ENCODE assay signal across 24 cellular contexts in the genomic region with DNA sequence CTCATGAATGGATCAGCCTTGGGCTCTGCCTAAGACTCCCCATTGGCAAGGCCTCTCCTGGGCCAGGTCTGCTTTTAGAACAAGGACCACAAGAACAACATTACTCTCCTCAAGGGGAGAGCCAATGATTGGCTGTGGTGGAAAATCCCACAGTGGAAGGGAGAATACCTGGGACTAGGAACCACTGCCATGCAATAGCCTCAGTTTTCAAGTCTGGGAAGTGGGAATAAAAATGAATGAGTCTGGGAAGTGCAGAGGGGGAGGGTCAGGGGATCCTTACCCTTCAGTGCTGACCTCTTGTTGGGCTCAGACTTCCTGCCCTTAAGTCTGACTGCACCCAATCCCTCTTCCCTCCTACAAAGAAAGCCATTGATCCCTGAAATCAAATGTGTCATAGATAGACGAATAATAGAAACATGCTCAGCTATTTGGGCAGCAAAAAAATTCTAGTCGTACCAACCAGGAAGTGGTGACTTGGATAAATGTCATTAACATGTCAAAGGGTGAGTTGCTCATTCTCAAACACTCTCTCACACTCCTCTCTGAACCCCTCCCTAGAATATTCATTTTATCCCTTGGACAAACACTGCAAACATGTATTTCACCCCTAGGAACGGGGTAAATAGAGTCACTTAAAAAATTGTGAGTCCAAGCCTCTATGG.
A peak's percentile ranks its signal among the peaks of the same experiment; 100 is the strongest.
DNase-seq lines count a peak whose midpoint lies in the region; ATAC-seq, FAIRE-seq and TF ChIP-seq lines count a peak whose summit lies in the region.
"Had no signal": no experiment of that assay in that cellular context is flagged by ENCODE, and none has a peak within 500 bp of the region (broad histone marks: within the 10 kb centered on the region; RNA-seq: fewer than 3 reads in every experiment).

No MANE protein-coding gene starts in this region.

- no peaks in the 10 kb centered on the region for H3K9me3 Mint-ChIP-seq in activated T-helper 17 cell treated with anti-CD3 and anti-CD28 coated beads, Interleukin-2, amount 50 U/mL, for 72 hours
- H3K9me3 Mint-ChIP-seq: activated CD4-positive, alpha-beta memory T cell treated with anti-CD3 and anti-CD28 coated beads for 36 hours; activated naive CD4-positive, alpha-beta T cell treated with anti-CD3 and anti-CD28 coated beads, Interleukin-2, amount 50 U/mL, for 24 hours; naive thymus-derived CD8-positive, alpha-beta T cell had no signal

- H3K27me3 ChIP-seq in keratinocyte (ENCODE audit: control insufficient read depth, extremely low read depth, insufficient read depth, low read length) (no peaks in the 10 kb centered on the region), trophoblast cell (ENCODE audit: insufficient read depth, low read length) (no peaks in the 10 kb centered on the region)
- H3K27me3 ChIP-seq: BLaER1, upper lobe of right lung had no signal

- peak; percentile 64 for DNase-seq in HT1080 (ENCODE audit: low read depth)
- DNase-seq in keratinocyte (ENCODE audit: low read depth, low spot score), result no peak
- no peak for DNase-seq in trophoblast cell
- DNase-seq in left lobe of liver (ENCODE audit: low spot score), result no peak
- no peak for DNase-seq in NCI-H2227 (lab: John Stamatoyannopoulos, UW; ENCODE audit: unreplicated experiment)
- no peak for DNase-seq in activated naive CD4-positive, alpha-beta T cell treated with anti-CD3 and anti-CD28 coated beads, Interleukin-2, amount 50 U/mL, for 16 hours
- DNase-seq: activated CD4-positive, alpha-beta memory T cell treated with anti-CD3 and anti-CD28 coated beads for 36 hours; amniotic stem cell; DMS153; midbrain; naive thymus-derived CD8-positive, alpha-beta T cell; NCI-H146; NCI-H345; NCI-H748 treated with DMSO at 0.1 percent for 48 hours; occipital lobe; upper lobe of right lung had no signal

- no peak overlapping the region for H2BK5ac ChIP-seq in trophoblast cell (ENCODE audit: low read depth, low read length, poor library complexity)

- peak overlapping the region; percentile 82 for H2BK12ac ChIP-seq in trophoblast cell (ENCODE audit: low read length)

- H3K14ac ChIP-seq in trophoblast cell (ENCODE audit: low read length), result peak overlapping the region; percentile 37

- H3K4me3 ChIP-seq in keratinocyte (ENCODE audit: control insufficient read depth in 2 of 3, extremely low read depth in 1 of 3, insufficient read depth in 2 of 3, low read depth in 1 of 3, low read length in 3 of 3) (no peak overlapping the region), trophoblast cell (ENCODE audit: low read depth, low read length) (no peak overlapping the region)
- H3K4me3 ChIP-seq: BLaER1, upper lobe of right lung had no signal

- H3K27me3 Mint-ChIP-seq in activated T-helper 17 cell treated with anti-CD3 and anti-CD28 coated beads, Interleukin-2, amount 50 U/mL, for 72 hours, result no peaks in the 10 kb centered on the region
- H3K27me3 Mint-ChIP-seq: activated CD4-positive, alpha-beta memory T cell treated with anti-CD3 and anti-CD28 coated beads for 36 hours; activated naive CD4-positive, alpha-beta T cell treated with anti-CD3 and anti-CD28 coated beads, Interleukin-2, amount 50 U/mL, for 24 hours; naive thymus-derived CD8-positive, alpha-beta T cell had no signal

- H3K36me3 Mint-ChIP-seq in activated T-helper 17 cell treated with anti-CD3 and anti-CD28 coated beads, Interleukin-2, amount 50 U/mL, for 72 hours (ENCODE audit: low read depth), result no peaks in the 10 kb centered on the region
- H3K36me3 Mint-ChIP-seq: activated CD4-positive, alpha-beta memory T cell treated with anti-CD3 and anti-CD28 coated beads for 36 hours; activated naive CD4-positive, alpha-beta T cell treated with anti-CD3 and anti-CD28 coated beads, Interleukin-2, amount 50 U/mL, for 24 hours; IgD-negative memory B cell; naive thymus-derived CD8-positive, alpha-beta T cell; stimulated activated memory B cell treated with anti-CD40 and anti-IgM and Interleukin-4, amounts not matched to agents 10 μg/mL and 1 μg/mL and 100 μg/mL, for 72 hours had no signal

- WGBS in trophoblast cell (ENCODE audit: extremely low coverage, insufficient coverage, insufficient read length), result no CpG with 5 or more reads among the region's 3 CpGs

- no peak for ATAC-seq in activated T-helper 17 cell treated with anti-CD3 and anti-CD28 coated beads, Interleukin-2, amount 50 U/mL, for 72 hours (replicated peaks)
- no peak for ATAC-seq in left lobe of liver
- no peak for ATAC-seq in HG03039 (IDR thresholded peaks at IDR 0.05; ENCODE audit: unreplicated experiment)
- ATAC-seq: HCT116; naive thymus-derived CD8-positive, alpha-beta T cell; stimulated activated memory B cell treated with anti-CD40 and anti-IgM and Interleukin-4, amounts not matched to agents 10 μg/mL and 1 μg/mL and 100 μg/mL, for 72 hours; upper lobe of right lung had no signal

- peaks cover 2% of the 10 kb centered on the region for H3K9me1 ChIP-seq in keratinocyte (ENCODE audit: control insufficient read depth, extremely low read depth, insufficient read depth, low read length)

- H3K27ac Mint-ChIP-seq in activated T-helper 17 cell treated with anti-CD3 and anti-CD28 coated beads, Interleukin-2, amount 50 U/mL, for 72 hours, result peak overlapping the region; percentile 66
- H3K27ac Mint-ChIP-seq: activated CD4-positive, alpha-beta memory T cell treated with anti-CD3 and anti-CD28 coated beads for 36 hours; activated naive CD4-positive, alpha-beta T cell treated with anti-CD3 and anti-CD28 coated beads, Interleukin-2, amount 50 U/mL, for 24 hours; IgD-negative memory B cell; stimulated activated memory B cell treated with anti-CD40 and anti-IgM and Interleukin-4, amounts not matched to agents 10 μg/mL and 1 μg/mL and 100 μg/mL, for 72 hours had no signal

- no peak overlapping the region for H4K12ac ChIP-seq in trophoblast cell (ENCODE audit: low read depth, low read length)

- H3K27ac ChIP-seq in keratinocyte (ENCODE audit: control insufficient read depth, insufficient read depth, low read length) (no peak overlapping the region), trophoblast cell (ENCODE audit: low read depth, low read length) (no peak overlapping the region)
- H3K27ac ChIP-seq: BLaER1, upper lobe of right lung had no signal

- no peak overlapping the region for H3K4me2 ChIP-seq in keratinocyte (ENCODE audit: control insufficient read depth, extremely low read depth, insufficient read depth, low read depth, low read length)
- H3K4me2 ChIP-seq in trophoblast cell (ENCODE audit: low read length), result no peak overlapping the region
- H3K4me2 ChIP-seq: BLaER1 had no signal

- peaks cover 4% of the 10 kb centered on the region for H3K4me1 Mint-ChIP-seq in activated T-helper 17 cell treated with anti-CD3 and anti-CD28 coated beads, Interleukin-2, amount 50 U/mL, for 72 hours
- H3K4me1 Mint-ChIP-seq: activated naive CD4-positive, alpha-beta T cell treated with anti-CD3 and anti-CD28 coated beads, Interleukin-2, amount 50 U/mL, for 24 hours; stimulated activated memory B cell treated with anti-CD40 and anti-IgM and Interleukin-4, amounts not matched to agents 10 μg/mL and 1 μg/mL and 100 μg/mL, for 72 hours had no signal

- peak overlapping the region; percentile 84 for H4K91ac ChIP-seq in trophoblast cell (ENCODE audit: low read depth, low read length)

- peak overlapping the region; percentile 16 for H3K4ac ChIP-seq in trophoblast cell (ENCODE audit: low read depth, low read length)

- dilution Hi-C loops in keratinocyte (cut with MboI; ENCODE audit: extremely low pct_ligation_motif_present, low sequenced_read_pairs), result no loop called here

- no peak for TF ChIP-seq CTCF in keratinocyte (optimal IDR thresholded peaks at IDR 0.05 in 1 of 3, IDR thresholded peaks at IDR 0.05 in 1 of 3, conservative IDR thresholded peaks at IDR 0.05 in 1 of 3; ENCODE audit: extremely low read depth in 1 of 3, insufficient read depth in 2 of 3, low read length in 3 of 3)

- no peak overlapping the region for H3K23ac ChIP-seq in trophoblast cell (ENCODE audit: low read length)

- H3K36me3 ChIP-seq in keratinocyte (ENCODE audit: control insufficient read depth in 2 of 2, extremely low read depth in 1 of 2, insufficient read depth in 2 of 2, low read length in 2 of 2) (peaks cover 33 to 61% of the 10 kb centered on the region in 2 experiments), trophoblast cell (ENCODE audit: control insufficient read depth in 1 of 2, insufficient read depth in 2 of 2, low read length in 2 of 2) (no peaks in the 10 kb centered on the region)
- H3K36me3 ChIP-seq: upper lobe of right lung had no signal

- H3K4me1 ChIP-seq in keratinocyte (ENCODE audit: control insufficient read depth, extremely low read depth, insufficient read depth, low read length) (peaks cover 21% of the 10 kb centered on the region), trophoblast cell (ENCODE audit: control insufficient read depth in 1 of 2, insufficient read depth in 2 of 2, low read length in 2 of 2) (peaks cover 28 to 42% of the 10 kb centered on the region in 2 experiments)
- H3K4me1 ChIP-seq: upper lobe of right lung had no signal

- H3K4me3 Mint-ChIP-seq in activated T-helper 17 cell treated with anti-CD3 and anti-CD28 coated beads, Interleukin-2, amount 50 U/mL, for 72 hours, result no peak overlapping the region
- H3K4me3 Mint-ChIP-seq: activated CD4-positive, alpha-beta memory T cell treated with anti-CD3 and anti-CD28 coated beads for 36 hours; activated naive CD4-positive, alpha-beta T cell treated with anti-CD3 and anti-CD28 coated beads, Interleukin-2, amount 50 U/mL, for 24 hours; IgD-negative memory B cell; naive thymus-derived CD8-positive, alpha-beta T cell; stimulated activated memory B cell treated with anti-CD40 and anti-IgM and Interleukin-4, amounts not matched to agents 10 μg/mL and 1 μg/mL and 100 μg/mL, for 72 hours had no signal

- H3K9ac ChIP-seq in keratinocyte (ENCODE audit: control insufficient read depth, extremely low read depth, insufficient read depth, low read length), result no peak overlapping the region
- no peak overlapping the region for H3K9ac ChIP-seq in trophoblast cell (ENCODE audit: low read length)
- H3K9ac ChIP-seq: BLaER1 had no signal

- H2AFZ ChIP-seq in keratinocyte (ENCODE audit: control insufficient read depth, low read length), result no peak overlapping the region
- H2AFZ ChIP-seq in trophoblast cell (ENCODE audit: insufficient read depth, low read length, poor library complexity), result no peak overlapping the region

- H3K79me1 ChIP-seq in trophoblast cell (ENCODE audit: low read length), result peaks cover 27% of the 10 kb centered on the region

- H3K79me2 ChIP-seq in keratinocyte (ENCODE audit: control insufficient read depth, insufficient read depth, low read length) (peaks cover 74% of the 10 kb centered on the region), trophoblast cell (ENCODE audit: control insufficient read depth, insufficient read depth, low read length, poor library complexity) (peaks cover 3% of the 10 kb centered on the region)

- H4K8ac ChIP-seq in trophoblast cell (ENCODE audit: low read depth, low read length), result peak overlapping the region; percentile 25

- H2AK5ac ChIP-seq in trophoblast cell (ENCODE audit: low read length), result peak overlapping the region; percentile 3

- H4K20me1 ChIP-seq in keratinocyte (ENCODE audit: control insufficient read depth, extremely low read depth, insufficient read depth, low read length), result peaks cover 6% of the 10 kb centered on the region

- H3K9me3 ChIP-seq in keratinocyte (ENCODE audit: control insufficient read depth, low read depth, low read length) (no peaks in the 10 kb centered on the region), trophoblast cell (ENCODE audit: insufficient read depth, low read depth, low read length) (peaks cover 1% of the 10 kb centered on the region)
- H3K9me3 ChIP-seq: BLaER1, upper lobe of right lung had no signal

- peak; percentile 17 for FAIRE-seq in keratinocyte (lab: Jason Lieb, UNC)
- FAIRE-seq: G401.6 had no signal

- H3K18ac ChIP-seq in trophoblast cell (ENCODE audit: low read length), result peak overlapping the region; percentile 72

- peak overlapping the region; percentile 55 for H2BK120ac ChIP-seq in trophoblast cell (ENCODE audit: insufficient read depth, low read length, poor library complexity)
